12 cellular contexts compared by ENCODE assay signal in genomic region chr3:113097821-113098516, GRCh38.
DNase-seq lines count a peak whose midpoint lies in the region; ATAC-seq and TF ChIP-seq lines count a peak whose summit lies in the region.
"Had no signal": no experiment of that assay in that cellular context is flagged by ENCODE, and none has a peak within 500 bp of the region (broad histone marks: within the 10 kb centered on the region; RNA-seq: fewer than 3 reads in every experiment).

No MANE protein-coding gene starts in this region.

- peak; percentile 71 for DNase-seq in GM04504 (ENCODE audit: low read depth)
- no peak for DNase-seq in RWPE2 (ENCODE audit: low spot score)
- DNase-seq in fibroblast of lung (ENCODE audit: low read depth in 2 of 2) = peak; percentile 42 to 92
- peak; percentile 91 for DNase-seq in renal cortical epithelial cell (ENCODE audit: low read depth)
- no peak for DNase-seq in retina
- DNase-seq in T-helper 9 cell = no peak
- no peak for DNase-seq in activated T-cell treated with anti-CD3 and anti-CD28 coated beads, Interleukin-2, amount 50 U/mL, for 4 hours
- no peak for DNase-seq in midbrain (lab: John Stamatoyannopoulos, UW)
- DNase-seq: cortex of kidney, DMS 273 treated with DMSO at 0.1 percent for 48 hours, NCI-H2107, upper lobe of right lung had no signal

- H3K4me3 ChIP-seq in RWPE2 (ENCODE audit: severe bottlenecking) (no peak overlapping the region), fibroblast of lung (replicated peaks in 1 of 4; ENCODE audit: control extremely low read depth in 1 of 4, insufficient read depth in 1 of 4, low read depth in 3 of 4, low read length in 4 of 4) (no peak overlapping the region)
- H3K4me3 ChIP-seq: upper lobe of right lung had no signal

- no peak overlapping the region for H3K9ac ChIP-seq in fibroblast of lung (ENCODE audit: insufficient read depth, low read length)

- H3K9me3 ChIP-seq in RWPE2 (ENCODE audit: severe bottlenecking) (no peaks in the 10 kb centered on the region), fibroblast of lung (ENCODE audit: control insufficient read depth, insufficient read depth, low read depth, low read length) (no peaks in the 10 kb centered on the region)
- H3K9me3 ChIP-seq: upper lobe of right lung had no signal

- H3K27me3 Mint-ChIP-seq in activated T-cell treated with anti-CD3 and anti-CD28 coated beads, Interleukin-2, amount 50 U/mL, for 4 hours (ENCODE audit: low read depth) = no peaks in the 10 kb centered on the region

- H3K79me2 ChIP-seq in fibroblast of lung (ENCODE audit: control insufficient read depth, insufficient read depth, low read length) = no peaks in the 10 kb centered on the region

- no peak overlapping the region for H2AFZ ChIP-seq in fibroblast of lung (ENCODE audit: low read length)

- peak overlapping the region; percentile 16 for H3K4me2 ChIP-seq in fibroblast of lung (ENCODE audit: extremely low read depth, insufficient read depth, low read length)

- no peaks in the 10 kb centered on the region for H3K9me3 Mint-ChIP-seq in activated T-cell treated with anti-CD3 and anti-CD28 coated beads, Interleukin-2, amount 50 U/mL, for 4 hours

- no peaks in the 10 kb centered on the region for H4K20me1 ChIP-seq in fibroblast of lung (ENCODE audit: control insufficient read depth, extremely low read depth, insufficient read depth, low read length)

- ATAC-seq in RWPE2 (ENCODE audit: low read depth) = peak; percentile 99
- no peak for ATAC-seq in activated T-cell treated with anti-CD3 and anti-CD28 coated beads, Interleukin-2, amount 50 U/mL, for 4 hours
- ATAC-seq: upper lobe of right lung had no signal

- peaks cover 24% of the 10 kb centered on the region for H3K4me1 ChIP-seq in RWPE2 (ENCODE audit: insufficient read depth, poor library complexity, severe bottlenecking)
- H3K4me1 ChIP-seq in fibroblast of lung (ENCODE audit: control insufficient read depth, extremely low read depth, insufficient read depth, low read length) = no peaks in the 10 kb centered on the region
- H3K4me1 ChIP-seq: upper lobe of right lung had no signal

- H3K36me3 ChIP-seq in RWPE2 (ENCODE audit: low read depth) (no peaks in the 10 kb centered on the region), fibroblast of lung (ENCODE audit: control insufficient read depth, insufficient read depth, low read length) (no peaks in the 10 kb centered on the region)
- H3K36me3 ChIP-seq: upper lobe of right lung had no signal

- H3K27me3 ChIP-seq in RWPE2 (ENCODE audit: insufficient read depth, poor library complexity, severe bottlenecking) = no peaks in the 10 kb centered on the region
- H3K27me3 ChIP-seq in fibroblast of lung (ENCODE audit: control insufficient read depth, insufficient read depth, low read length) = no peaks in the 10 kb centered on the region
- H3K27me3 ChIP-seq: upper lobe of right lung had no signal

- peaks cover 5% of the 10 kb centered on the region for H3K36me3 Mint-ChIP-seq in activated T-cell treated with anti-CD3 and anti-CD28 coated beads, Interleukin-2, amount 50 U/mL, for 4 hours (ENCODE audit: insufficient read depth)

- no peaks in the 10 kb centered on the region for H3K4me1 Mint-ChIP-seq in activated T-cell treated with anti-CD3 and anti-CD28 coated beads, Interleukin-2, amount 50 U/mL, for 4 hours (ENCODE audit: low read depth)

- H3K4me3 Mint-ChIP-seq in activated T-cell treated with anti-CD3 and anti-CD28 coated beads, Interleukin-2, amount 50 U/mL, for 4 hours = no peak overlapping the region

- peak overlapping the region; percentile 58 for H3K27ac ChIP-seq in RWPE2 (ENCODE audit: poor library complexity, severe bottlenecking)
- no peak overlapping the region for H3K27ac ChIP-seq in fibroblast of lung (ENCODE audit: insufficient read depth, low read length)
- H3K27ac ChIP-seq: upper lobe of right lung had no signal

- TF ChIP-seq CTCF in RWPE2 (IDR thresholded peaks at IDR 0.05; ENCODE audit: poor library complexity, severe bottlenecking) (no peak), fibroblast of lung (conservative IDR thresholded peaks at IDR 0.05 in 1 of 2, IDR thresholded peaks at IDR 0.05 in 1 of 2; ENCODE audit: low read depth in 1 of 2, low read length in 2 of 2) (no peak)

Comparison
In these comparisons a context has a peak if more than half of its experiments do, and no peak if none do; other contexts are left out.
1. DNase-seq: peak in GM04504 (single experiment), fibroblast of lung (2 of 2) and renal cortical epithelial cell (single experiment); none in RWPE2 (single experiment), retina (single experiment), T-helper 9 cell (single experiment), activated T-cell treated with anti-CD3 and anti-CD28 coated beads, Interleukin-2, amount 50 U/mL, for 4 hours (single experiment) and midbrain (single experiment).